Comparison of ENCODE assay signal across 21 cellular contexts in the genomic region with DNA sequence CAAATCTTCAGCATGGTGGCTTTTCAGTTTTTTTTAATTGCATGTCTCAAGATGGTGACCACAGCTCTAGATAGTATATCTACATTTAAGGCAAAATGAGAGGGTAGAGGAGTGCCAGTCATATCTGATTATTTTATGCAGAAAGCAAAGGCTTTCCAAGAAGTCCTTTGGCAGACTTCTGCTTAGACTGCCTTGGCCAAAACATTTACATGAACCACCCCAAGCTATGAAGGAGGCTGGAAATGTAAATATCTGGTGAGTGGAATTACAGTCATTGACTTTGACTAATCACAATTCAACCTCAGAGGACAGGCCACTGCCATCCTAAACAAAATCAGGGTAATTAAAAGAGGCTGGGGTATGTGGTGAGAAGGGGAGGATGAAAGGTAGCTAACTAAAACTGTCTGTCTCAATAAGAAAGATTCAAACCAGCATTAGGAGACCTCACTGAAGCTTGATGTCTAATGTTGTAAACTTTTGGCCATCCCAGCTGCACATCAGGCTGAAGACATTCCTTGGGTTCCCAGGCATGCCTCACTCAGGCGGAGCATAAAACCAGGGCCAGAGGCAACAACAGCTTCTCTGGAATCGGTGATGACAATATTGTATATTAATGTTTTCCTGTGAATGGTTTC. TPM values are rescaled to one million over a fixed set of nuclear protein-coding genes. Genes with fewer than 3 reads are reported as not detected.
DNase-seq lines count a peak whose midpoint lies in the region; ATAC-seq, FAIRE-seq and TF ChIP-seq lines count a peak whose summit lies in the region.
"Had no signal": no experiment of that assay in that cellular context is flagged by ENCODE, and none has a peak within 500 bp of the region (broad histone marks: within the 10 kb centered on the region; RNA-seq: fewer than 3 reads in every experiment).

No MANE protein-coding gene starts in this region.

- TF ChIP-seq EP300 in HepG2 (IDR thresholded peaks at IDR 0.05; ENCODE audit: low read depth in 2 of 2, low read length in 2 of 2) (no peak), HepG2 (CRISPR knock-in tag; IDR thresholded peaks at IDR 0.05; ENCODE audit: borderline replicate concordance) (no peak)

- H3K36me3 ChIP-seq in stomach smooth muscle (ENCODE audit: control insufficient read depth in 2 of 2, insufficient read depth in 2 of 2, low read length in 2 of 2): no peaks in the 10 kb centered on the region
- no peaks in the 10 kb centered on the region for H3K36me3 ChIP-seq in HepG2 (replicated peaks in 1 of 2; ENCODE audit: control insufficient read depth in 1 of 2, insufficient read depth in 2 of 2, low read length in 2 of 2)
- H3K36me3 ChIP-seq: BE2C had no signal

- POLR2A ChIA-PET in HepG2 (lab: Yijun Ruan, JAX): no interaction called here

- H3K79me2 ChIP-seq in HepG2 (ENCODE audit: insufficient read depth, low read length): no peaks in the 10 kb centered on the region

- peak; percentile 57 for DNase-seq in GM04504 (ENCODE audit: low read depth)
- peak; percentile 65 for DNase-seq in astrocyte of the hippocampus (ENCODE audit: low read depth, low spot score)
- DNase-seq in iris pigment epithelial cell (ENCODE audit: low read depth): peak; percentile 50
- no peak for DNase-seq in activated naive CD4-positive, alpha-beta T cell treated with anti-CD3 and anti-CD28 coated beads, Interleukin-2, amount 50 U/mL, for 16 hours
- no peak for DNase-seq in HepG2 (ENCODE audit: low spot score)
- no peak for DNase-seq in HTR-8/SVneo (ENCODE audit: insufficient read length, low spot score)
- DNase-seq: activated CD4-positive, alpha-beta T cell treated with anti-CD3 and anti-CD28 coated beads for 4 hours; activated CD8-positive, alpha-beta memory T cell treated with anti-CD3 and anti-CD28 coated beads, Interleukin-2, amount 10 ng/mL, durations not matched to agents 7 days and 5 days; BE2C; Caco-2; effector memory CD8-positive, alpha-beta T cell; Kasumi-1; NCI-H1105 treated with DMSO at 0.1 percent for 48 hours; NCI-H510A treated with DMSO at 0.1 percent for 48 hours; retina; stimulated activated CD4-positive, alpha-beta T cell treated with anti-CD3 and anti-CD28 coated beads, Interleukin-15, amount 100 ng/mL, for 24 hours had no signal

- no TSS peak for BruUV-seq in HepG2 (replicated peaks; lab: Mats Ljungman, UMichigan)

- H3K4me3 ChIP-seq in stomach smooth muscle (ENCODE audit: low read length in 2 of 2) (no peak overlapping the region), HepG2 (replicated peaks in 1 of 3; ENCODE audit: insufficient read depth in 1 of 3, low read depth in 2 of 3, low read length in 3 of 3) (no peak overlapping the region)

- H3K9ac ChIP-seq in stomach smooth muscle (ENCODE audit: low read length in 2 of 2) (no peak overlapping the region), HepG2 (ENCODE audit: insufficient read depth, low read depth, low read length) (no peak overlapping the region)

- in situ Hi-C loops in HepG2 (cut with HindIII; ENCODE audit: extremely low pct_ligation_motif_present, low pct_unique_long_range_greater_than_20kb): no loop called here

- H4K20me1 ChIP-seq in HepG2 (ENCODE audit: insufficient read depth, low read length): no peaks in the 10 kb centered on the region

- H3K4me1 ChIP-seq in stomach smooth muscle (ENCODE audit: control insufficient read depth, insufficient read depth, low read length) (peaks cover 33% of the 10 kb centered on the region), HepG2 (ENCODE audit: insufficient read depth, low read length) (peaks cover 9% of the 10 kb centered on the region; the same call in 1 of the 2 replicates)
- H3K4me1 ChIP-seq: Caco-2 had no signal

- TF ChIP-seq RAD21 in HepG2 (CRISPR knock-in tag; IDR thresholded peaks at IDR 0.05): no peak

- H3K27ac ChIP-seq in stomach smooth muscle (ENCODE audit: low read length): peak overlapping the region; percentile 37
- H3K27ac ChIP-seq in HepG2 (ENCODE audit: extremely low read length, insufficient read depth, low read length): no peak overlapping the region

- H3K9me3 ChIP-seq in stomach smooth muscle (ENCODE audit: control insufficient read depth in 2 of 2, low read length in 2 of 2) (no peaks in the 10 kb centered on the region), HepG2 (ENCODE audit: low read length) (no peaks in the 10 kb centered on the region)
- H3K9me3 ChIP-seq: BE2C, Caco-2 had no signal

- H3K4me2 ChIP-seq in HepG2 (ENCODE audit: low read depth, low read length): no peak overlapping the region

- TF ChIP-seq CTCF in HepG2 (CRISPR knock-in tag; IDR thresholded peaks at IDR 0.05): no peak

- CTCF ChIA-PET in HepG2 (lab: Yijun Ruan, JAX; ENCODE audit: low intra/inter-chr PET ratio, low total read pairs): no interaction called here

- H2AFZ ChIP-seq in HepG2 (ENCODE audit: low read length): no peak overlapping the region

- TF ChIP-seq POLR2A in HepG2 (IDR thresholded peaks at IDR 0.05; ENCODE audit: insufficient read depth in 1 of 2, low read depth in 2 of 2, low read length in 2 of 2): no peak

- FAIRE-seq in HepG2 (lab: Jason Lieb, UNC) (no peak), HTR-8/SVneo (lab: Jason Lieb, UNC) (no peak)
- FAIRE-seq: GM19239, H1 had no signal

- H3K27me3 ChIP-seq in stomach smooth muscle (ENCODE audit: control insufficient read depth in 1 of 2, insufficient read depth in 2 of 2, low read length in 2 of 2) (no peaks in the 10 kb centered on the region), HepG2 (ENCODE audit: control insufficient read depth in 1 of 2, insufficient read depth in 2 of 2, low read length in 2 of 2) (0 out of 5 replicates have a peak, but pooled peaks cover 0 to 3% of the 10 kb centered on the region in 2 experiments)
- H3K27me3 ChIP-seq: BE2C had no signal

- 74% methylated on average over 2 of the region's 2 CpGs for WGBS in HepG2 (ENCODE audit: low lambda C conversion rate)

- no peak for ATAC-seq in HepG2
- ATAC-seq: activated CD8-positive, alpha-beta memory T cell treated with anti-CD3 and anti-CD28 coated beads, Interleukin-2, amount 10 ng/mL, durations not matched to agents 7 days and 5 days; activated T-helper 17 cell treated with anti-CD3 and anti-CD28 coated beads, Interleukin-2, amount 50 U/mL, for 72 hours; effector memory CD8-positive, alpha-beta T cell had no signal

- intact Hi-C loops in HepG2 (cut with micrococcal nuclease; ENCODE audit: unreplicated experiment): no loop called here

RNA-seq across cellular contexts. Expression of gene PPP1R3C, which starts 53.4 kb away (rescaled TPM):
- 14.8 and 18.7 TPM in 2 replicates for total RNA-seq in HepG2 (2016; rRNA removed; fragmentation: Illumina TruSeq; extraction: Trizol)
- 2.8 and 3.5 TPM in 2 replicates for total RNA-seq in HepG2 (2016; cell fraction: cytosol; rRNA removed; fragmentation: Illumina TruSeq; extraction: Trizol; ENCODE audit: low read depth)
- 13.6 and 18.6 TPM in 2 replicates for total RNA-seq in HepG2 (2016; cell fraction: insoluble cytoplasmic fraction; rRNA removed; fragmentation: Illumina TruSeq; extraction: Trizol)
- 8.0 and 9.5 TPM in 2 replicates for total RNA-seq in HepG2 (2016; cell fraction: membrane; rRNA removed; fragmentation: Illumina TruSeq; extraction: Trizol)
- total RNA-seq in HepG2 (2016; cell fraction: nucleus; rRNA removed; fragmentation: Illumina TruSeq; extraction: Trizol): 7.0 and 7.1 TPM in 2 replicates
- polyA plus RNA-seq in HepG2 (2011; rRNA removed): 11.4 and 13.3 TPM in 2 replicates
- polyA plus RNA-seq in HepG2 (2011; cell fraction: cytosol; rRNA removed): 6.3 and 10.7 TPM in 2 replicates
- 5.5 and 7.0 TPM in 2 replicates for polyA plus RNA-seq in HepG2 (2011; cell fraction: nucleus; rRNA removed)
- 13.0 and 17.4 TPM in 2 replicates for polyA plus RNA-seq in HepG2 (2012)
- 0.78 and 0.98 TPM in 2 replicates for polyA plus RNA-seq in HepG2 (2016; cell fraction: cytosol; fragmentation: Illumina TruSeq; extraction: Trizol; ENCODE audit: low read depth)
- 13.2 and 13.9 TPM in 2 replicates for polyA plus RNA-seq in HepG2 (2016; cell fraction: insoluble cytoplasmic fraction; fragmentation: Illumina TruSeq; extraction: Trizol; ENCODE audit: low read depth)
- polyA plus RNA-seq in HepG2 (2016; cell fraction: membrane; fragmentation: Illumina TruSeq; extraction: Trizol; ENCODE audit: low read depth): 2.4 and 2.7 TPM in 2 replicates
- 6.2 and 6.4 TPM in 2 replicates for polyA plus RNA-seq in HepG2 (2016; cell fraction: nucleus; fragmentation: Illumina TruSeq; extraction: Trizol; ENCODE audit: insufficient read depth, low read depth)
- polyA minus RNA-seq in HepG2 (2011; rRNA and poly(A)+ RNA removed; ENCODE audit: low replicate concordance): 13.9 and 20.0 TPM in 2 replicates
- 16.0 and 20.2 TPM in 2 replicates for polyA minus RNA-seq in HepG2 (2011; cell fraction: cytosol; rRNA and poly(A)+ RNA removed)
- polyA minus RNA-seq in HepG2 (2011; cell fraction: nucleus; rRNA and poly(A)+ RNA removed): 21.6 and 26.9 TPM in 2 replicates
- total RNA-seq: activated CD8-positive, alpha-beta memory T cell treated with anti-CD3 and anti-CD28 coated beads, Interleukin-2, amount 10 ng/mL, durations not matched to agents 7 days and 5 days; Caco-2; HT-29 had no signal

Comparison
In these comparisons a context has a peak if more than half of its experiments do, and no peak if none do; other contexts are left out.
1. DNase-seq: peak in GM04504 (single experiment), astrocyte of the hippocampus (single experiment) and iris pigment epithelial cell (single experiment); none in activated naive CD4-positive, alpha-beta T cell treated with anti-CD3 and anti-CD28 coated beads, Interleukin-2, amount 50 U/mL, for 16 hours (single experiment), HepG2 (single experiment) and HTR-8/SVneo (single experiment).